In genomic region chr12:102174761-102175160, GRCh38 we compare ENCODE assay signal across 11 cellular contexts. TPM values are rescaled to one million over a fixed set of nuclear protein-coding genes. Genes with fewer than 3 reads are reported as not detected.
"Had no signal": no experiment of that assay in that cellular context is flagged by ENCODE, and none has a peak within 500 bp of the region (broad histone marks: within the 10 kb centered on the region; RNA-seq: fewer than 3 reads in every experiment).

No MANE protein-coding gene starts in this region.

- H3K27ac ChIP-seq: HL-60 had no signal

- FAIRE-seq: HepG2 had no signal

- ATAC-seq: HCT116, HepG2 had no signal

- H3K4me3 ChIP-seq: HAP-1 had no signal

- H3K9me3 Mint-ChIP-seq: HFFc6 had no signal

- H3K4me3 Mint-ChIP-seq: HFFc6 had no signal

- H3K4me1 ChIP-seq: HAP-1 had no signal

- H3K27ac Mint-ChIP-seq: HFFc6 had no signal

- H3K9me3 ChIP-seq: HAP-1 had no signal

- DNase-seq: GOT3, H7, HFFc6, IMR-90, KBM-7 had no signal

RNA-seq across cellular contexts. Expression of gene PMCH, which starts 22.9 kb away (rescaled TPM):
- total RNA-seq: H4, H7, HepG2, HFFc6, HT1080, IMR-90 had no signal
- polyA plus RNA-seq: HepG2, IMR-90 had no signal
